Comparison of ENCODE assay signal across 8 cellular contexts in genomic region chrX:150692296-150692695, GRCh38. TPM values are rescaled to one million over a fixed set of nuclear protein-coding genes. Genes with fewer than 3 reads are reported as not detected.
DNase-seq lines count a peak whose midpoint lies in the region; ATAC-seq and TF ChIP-seq lines count a peak whose summit lies in the region.

No MANE protein-coding gene starts in this region.

- TF ChIP-seq EP300 in suprapubic skin (IDR thresholded peaks at IDR 0.05) = no peak

- H3K9me3 ChIP-seq in iPS-20b (ENCODE audit: insufficient read depth, low read depth, low read length) = no peaks in the 10 kb centered on the region
- no peaks in the 10 kb centered on the region for H3K9me3 ChIP-seq in suprapubic skin

- H3K27me3 ChIP-seq in iPS-20b (ENCODE audit: insufficient read depth, low read length) (no peaks in the 10 kb centered on the region), suprapubic skin (no peaks in the 10 kb centered on the region)

- peak overlapping the region; percentile 88 for H3K4me3 ChIP-seq in iPS-20b (ENCODE audit: low read length)
- H3K4me3 ChIP-seq in suprapubic skin = peak overlapping the region; percentile 59

- DNase-seq in activated CD4-positive, alpha-beta T cell treated with anti-CD3 and anti-CD28 coated beads for 4 hours = peak; percentile 18 to 35
- no peak for DNase-seq in activated CD4-positive, alpha-beta T cell treated with anti-CD3 and anti-CD28 coated beads for 1 hour
- peak; percentile 25 for DNase-seq in activated T-cell treated with anti-CD3 and anti-CD28 coated beads, Interleukin-2, amount 50 U/mL, for 1 hour
- DNase-seq in suprapubic skin (ENCODE audit: low spot score in 2 of 2) (no peak), NCI-H446 (lab: John Stamatoyannopoulos, UW) (no peak)

- 55% methylated on average over 5 of the region's 5 CpGs for WGBS in suprapubic skin

- no peak for ATAC-seq in HG02852 (IDR thresholded peaks at IDR 0.05; ENCODE audit: unreplicated experiment)
- no peak for ATAC-seq in GM18867 (IDR thresholded peaks at IDR 0.05; ENCODE audit: unreplicated experiment)

- no peaks in the 10 kb centered on the region for H3K4me1 ChIP-seq in iPS-20b (ENCODE audit: insufficient read depth, low read length)
- peaks cover 25% of the 10 kb centered on the region for H3K4me1 ChIP-seq in suprapubic skin

- H3K36me3 ChIP-seq in iPS-20b (ENCODE audit: insufficient read depth, low read depth, low read length) (no peaks in the 10 kb centered on the region), suprapubic skin (no peaks in the 10 kb centered on the region)

- no peak for TF ChIP-seq POLR2A in suprapubic skin (IDR thresholded peaks at IDR 0.05)

- no peak for TF ChIP-seq CTCF in suprapubic skin (IDR thresholded peaks at IDR 0.05)

- H3K27ac ChIP-seq in iPS-20b (ENCODE audit: low read length) (no peak overlapping the region), suprapubic skin (peak overlapping the region; percentile 91)

- H3K9ac ChIP-seq in iPS-20b (ENCODE audit: low read depth, low read length) = peak overlapping the region; percentile 85; the same call in 1 of the 2 replicates

RNA-seq across cellular contexts. Expression of gene MTMR1, which starts 0.9 kb away (rescaled TPM):
- 10 to 100 TPM; 32.6 to 54.4 (median 38.4) TPM for total RNA-seq in suprapubic skin

Comparison
In these comparisons a context has a peak if more than half of its experiments do, and no peak if none do; other contexts are left out.
1. DNase-seq: peak in activated CD4-positive, alpha-beta T cell treated with anti-CD3 and anti-CD28 coated beads for 4 hours (2 of 2) and activated T-cell treated with anti-CD3 and anti-CD28 coated beads, Interleukin-2, amount 50 U/mL, for 1 hour (single experiment); none in activated CD4-positive, alpha-beta T cell treated with anti-CD3 and anti-CD28 coated beads for 1 hour (single experiment), suprapubic skin (0 of 2) and NCI-H446 (0 of 2).